29 cellular contexts compared by ENCODE assay signal in the genomic region with DNA sequence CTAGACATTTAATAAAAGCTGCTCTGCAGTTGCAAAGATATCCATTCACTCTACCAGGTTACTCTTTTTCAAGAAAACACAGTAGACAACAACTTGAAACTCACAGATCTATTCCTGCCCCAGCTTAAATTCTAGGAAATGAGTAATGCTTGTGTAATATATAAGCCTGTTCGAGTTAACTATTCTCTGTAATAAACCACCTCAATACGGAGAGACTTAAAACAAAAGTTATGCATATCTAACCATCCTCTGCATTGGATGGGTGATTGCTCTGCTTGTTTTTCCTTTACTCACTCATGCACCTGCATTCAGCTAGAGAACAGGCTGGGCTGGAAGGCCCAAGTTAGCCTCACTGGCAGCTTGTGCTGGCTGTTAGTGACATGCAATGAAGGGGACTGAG. TPM values are rescaled to one million over a fixed set of nuclear protein-coding genes. Genes with fewer than 3 reads are reported as not detected.
"Had no signal": no experiment of that assay in that cellular context is flagged by ENCODE, and none has a peak within 500 bp of the region (broad histone marks: within the 10 kb centered on the region; RNA-seq: fewer than 3 reads in every experiment).

No MANE protein-coding gene starts in this region.

- H3K36me3 Mint-ChIP-seq: activated CD8-positive, alpha-beta memory T cell treated with anti-CD3 and anti-CD28 coated beads, Interleukin-2, amount 10 ng/mL, durations not matched to agents 7 days and 5 days; activated naive CD4-positive, alpha-beta T cell treated with anti-CD3 and anti-CD28 coated beads, Interleukin-2, amount 50 U/mL, for 24 hours; brain; mesothelial cell of epicardium; type B pancreatic cell had no signal

- DNase-seq: activated CD4-positive, alpha-beta memory T cell treated with anti-CD3 and anti-CD28 coated beads, Interleukin-2, amount 10 ng/mL, durations not matched to agents 7 days and 5 days; activated CD4-positive, alpha-beta T cell treated with anti-CD3 and anti-CD28 coated beads, Interleukin-2, amount 10 ng/mL, durations not matched to agents 24 days and 14 days; activated CD4-positive, CD25-positive, alpha-beta regulatory T cell; activated CD8-positive, alpha-beta memory T cell treated with anti-CD3 and anti-CD28 coated beads, Interleukin-2, amount 10 ng/mL, durations not matched to agents 7 days and 5 days; activated gamma-delta T cell treated with Interleukin-2 at 50 U/mL for 16 hours; activated T-cell treated with anti-CD3 and anti-CD28 coated beads for 4 hours; anterior cingulate cortex; caudate nucleus; dorsolateral prefrontal cortex; effector memory CD8-positive, alpha-beta T cell; heart left ventricle; islet precursor cell; left lung; naive thymus-derived CD8-positive, alpha-beta T cell; retina; spleen; stimulated activated CD4-positive, alpha-beta T cell treated with anti-CD3 and anti-CD28 coated beads, Interleukin-4, amount 100 ng/mL, for 24 hours; stimulated activated naive CD4-positive, alpha-beta T cell treated with Interleukin-2 at 50 U/mL for 16 hours; T-helper 17 cell had no signal

- H3K4me1 Mint-ChIP-seq: activated CD4-positive, alpha-beta memory T cell treated with anti-CD3 and anti-CD28 coated beads, Interleukin-2, amount 10 ng/mL, durations not matched to agents 7 days and 5 days; activated CD4-positive, alpha-beta T cell treated with anti-CD3 and anti-CD28 coated beads, Interleukin-2, amount 10 ng/mL, durations not matched to agents 24 days and 14 days; activated CD8-positive, alpha-beta memory T cell treated with anti-CD3 and anti-CD28 coated beads, Interleukin-2, amount 10 ng/mL, durations not matched to agents 7 days and 5 days; activated naive CD4-positive, alpha-beta T cell treated with anti-CD3 and anti-CD28 coated beads, Interleukin-2, amount 50 U/mL, for 24 hours; brain; naive thymus-derived CD8-positive, alpha-beta T cell; T-helper 17 cell had no signal

- H3K27me3 ChIP-seq: dorsolateral prefrontal cortex, esophagus muscularis mucosa, gastroesophageal sphincter, heart left ventricle, left lung, spleen, vagina had no signal

- H3K9me3 ChIP-seq: esophagus muscularis mucosa, gastroesophageal sphincter, heart left ventricle, thoracic aorta, vagina had no signal

- H3K4me3 Mint-ChIP-seq: activated CD4-positive, alpha-beta memory T cell treated with anti-CD3 and anti-CD28 coated beads, Interleukin-2, amount 10 ng/mL, durations not matched to agents 7 days and 5 days; activated CD4-positive, alpha-beta T cell treated with anti-CD3 and anti-CD28 coated beads, Interleukin-2, amount 10 ng/mL, durations not matched to agents 24 days and 14 days; activated CD8-positive, alpha-beta memory T cell treated with anti-CD3 and anti-CD28 coated beads, Interleukin-2, amount 10 ng/mL, durations not matched to agents 7 days and 5 days; activated naive CD4-positive, alpha-beta T cell treated with anti-CD3 and anti-CD28 coated beads, Interleukin-2, amount 50 U/mL, for 24 hours; brain; effector memory CD8-positive, alpha-beta T cell; mesothelial cell of epicardium; naive thymus-derived CD8-positive, alpha-beta T cell; T-helper 17 cell; type B pancreatic cell had no signal

- H3K36me3 ChIP-seq: esophagus muscularis mucosa, gastroesophageal sphincter, heart left ventricle, left lung, spleen, thoracic aorta, vagina had no signal

- H3K9me3 Mint-ChIP-seq: activated naive CD4-positive, alpha-beta T cell treated with anti-CD3 and anti-CD28 coated beads, Interleukin-2, amount 50 U/mL, for 24 hours; brain; type B pancreatic cell had no signal

- H3K27me3 Mint-ChIP-seq: activated CD4-positive, alpha-beta memory T cell treated with anti-CD3 and anti-CD28 coated beads, Interleukin-2, amount 10 ng/mL, durations not matched to agents 7 days and 5 days; activated CD4-positive, alpha-beta T cell treated with anti-CD3 and anti-CD28 coated beads, Interleukin-2, amount 10 ng/mL, durations not matched to agents 24 days and 14 days; activated CD8-positive, alpha-beta memory T cell treated with anti-CD3 and anti-CD28 coated beads, Interleukin-2, amount 10 ng/mL, durations not matched to agents 7 days and 5 days; activated naive CD4-positive, alpha-beta T cell treated with anti-CD3 and anti-CD28 coated beads, Interleukin-2, amount 50 U/mL, for 24 hours; effector memory CD8-positive, alpha-beta T cell; naive thymus-derived CD8-positive, alpha-beta T cell; T-helper 17 cell; type B pancreatic cell had no signal

- ATAC-seq: activated CD8-positive, alpha-beta memory T cell treated with anti-CD3 and anti-CD28 coated beads, Interleukin-2, amount 10 ng/mL, durations not matched to agents 7 days and 5 days; effector memory CD8-positive, alpha-beta T cell; gastroesophageal sphincter; heart left ventricle; left lung; naive thymus-derived CD8-positive, alpha-beta T cell; T-helper 17 cell had no signal

- H3K27ac ChIP-seq: dorsolateral prefrontal cortex, esophagus muscularis mucosa, gastroesophageal sphincter, heart left ventricle, left lung, spleen, thoracic aorta, vagina had no signal

- H3K4me3 ChIP-seq: dorsolateral prefrontal cortex, esophagus muscularis mucosa, gastroesophageal sphincter, heart left ventricle, left lung, lung, spleen, thoracic aorta, vagina had no signal

- H3K27ac Mint-ChIP-seq: activated CD4-positive, alpha-beta memory T cell treated with anti-CD3 and anti-CD28 coated beads, Interleukin-2, amount 10 ng/mL, durations not matched to agents 7 days and 5 days; activated CD4-positive, alpha-beta T cell treated with anti-CD3 and anti-CD28 coated beads, Interleukin-2, amount 10 ng/mL, durations not matched to agents 24 days and 14 days; activated CD8-positive, alpha-beta memory T cell treated with anti-CD3 and anti-CD28 coated beads, Interleukin-2, amount 10 ng/mL, durations not matched to agents 7 days and 5 days; activated naive CD4-positive, alpha-beta T cell treated with anti-CD3 and anti-CD28 coated beads, Interleukin-2, amount 50 U/mL, for 24 hours; brain; effector memory CD8-positive, alpha-beta T cell; mesothelial cell of epicardium; naive thymus-derived CD8-positive, alpha-beta T cell; T-helper 17 cell; type B pancreatic cell had no signal

- H3K4me1 ChIP-seq: gastroesophageal sphincter, heart left ventricle, left lung, vagina had no signal

RNA-seq across cellular contexts. Expression of a gene that starts 13.3 kb away (rescaled TPM):
- total RNA-seq: activated CD4-positive, alpha-beta memory T cell treated with anti-CD3 and anti-CD28 coated beads, Interleukin-2, amount 10 ng/mL, durations not matched to agents 7 days and 5 days; activated CD4-positive, alpha-beta T cell treated with anti-CD3 and anti-CD28 coated beads, Interleukin-2, amount 10 ng/mL, durations not matched to agents 24 days and 14 days; activated CD8-positive, alpha-beta memory T cell treated with anti-CD3 and anti-CD28 coated beads, Interleukin-2, amount 10 ng/mL, durations not matched to agents 7 days and 5 days; endothelial cell of umbilical vein; naive thymus-derived CD8-positive, alpha-beta T cell; T-helper 17 cell had no signal
- polyA plus RNA-seq: endothelial cell of umbilical vein; naive thymus-derived CD8-positive, alpha-beta T cell had no signal
